8 cellular contexts compared by ENCODE assay signal in the genomic region with DNA sequence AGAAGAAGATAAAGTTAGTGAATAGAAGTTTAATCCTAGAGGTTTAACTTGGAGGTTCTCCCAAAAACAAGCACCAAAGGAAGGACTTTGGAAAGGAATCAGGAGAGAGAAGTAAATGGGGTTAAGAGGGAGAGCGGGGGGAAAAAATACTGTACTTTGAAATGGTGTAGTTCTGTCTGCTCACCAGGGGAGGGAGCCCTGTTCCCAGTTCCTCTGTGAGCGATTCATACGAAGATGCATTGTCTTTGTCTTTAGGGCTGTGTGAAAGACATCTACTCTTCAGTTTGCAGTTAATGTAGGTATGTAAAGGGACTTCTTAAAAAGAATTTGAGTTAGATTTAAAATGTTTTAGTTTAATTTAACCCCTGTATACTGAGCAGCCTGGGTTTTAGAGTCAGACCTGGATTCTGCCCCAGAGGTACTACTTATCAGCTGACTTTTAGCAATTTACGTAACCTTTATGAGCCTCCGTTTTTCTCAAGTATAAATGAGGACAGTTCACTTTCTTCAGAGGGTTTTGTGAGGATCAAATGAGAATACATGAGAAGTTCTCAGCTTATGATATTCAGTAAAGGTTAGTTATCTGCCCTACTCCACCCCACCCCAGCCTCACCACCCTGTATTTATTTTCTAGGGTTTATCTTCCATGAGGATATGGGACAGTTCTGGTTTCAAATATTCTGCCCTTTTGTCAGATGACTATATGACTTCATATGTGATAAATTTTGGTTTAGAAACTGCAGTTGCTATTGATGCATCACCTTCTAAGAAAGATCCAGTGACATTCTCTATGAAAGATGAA.
DNase-seq lines count a peak whose midpoint lies in the region; ATAC-seq lines count a peak whose summit lies in the region.

No MANE protein-coding gene starts in this region.

- intact Hi-C loops in right cardiac atrium (cut with DNase I), result loop anchor here (2.0 to 10.0 kb wide), 6 partner anchors 124 to 395 kb away; partner anchors contain the start of gene WDR25 (in 1 of the 4)

- no peak overlapping the region for H3K27ac ChIP-seq in right cardiac atrium (ENCODE audit: low read length)

- POLR2A ChIA-PET in T-cell (lab: Charles Lee), result no interaction called here

- H3K36me3 ChIP-seq in HAP-1 (replicated peaks), result no peaks in the 10 kb centered on the region

- no peak overlapping the region for H3K4me3 Mint-ChIP-seq in T-cell

- CTCF ChIA-PET in T-cell (lab: Charles Lee), result interaction anchor here (0.6 to 3.9 kb wide), 15 partner anchors 8 to 210 kb away, joined by 3 to 24 read pairs (median 5); partner anchors contain the start of gene DEGS2 (in 1 of the 2)

- in situ Hi-C loops in HAP-1 (cut with MboI; ENCODE audit: low sequenced_read_pairs), result loop anchor here (5.0 kb wide), 1 partner anchor 130 kb away; no protein-coding TSS in a partner anchor

- H3K4me1 ChIP-seq in HAP-1, result no peaks in the 10 kb centered on the region
- no peaks in the 10 kb centered on the region for H3K4me1 ChIP-seq in right cardiac atrium (ENCODE audit: control insufficient read depth, insufficient read depth, low read length)

- peak; percentile 69 for DNase-seq in Daoy (ENCODE audit: low read depth)
- DNase-seq in HAP-1 (ENCODE audit: low spot score in 2 of 2), result peak; percentile 68
- peak; percentile 45 for DNase-seq in NCI-H128 (lab: John Stamatoyannopoulos, UW; ENCODE audit: unreplicated experiment)
- peak; percentile 29 to 67 (median 52) for DNase-seq in T-cell
- DNase-seq in amniotic epithelial cell (ENCODE audit: low read depth), result peak; percentile 50
- DNase-seq in right cardiac atrium, result peak in 2 of 3 donors; percentile 45 to 53
- DNase-seq in smooth muscle cell of the brain vasculature (ENCODE audit: low read depth, low spot score), result peak; percentile 41
- no peak for DNase-seq in SHP77 treated with DMSO at 0.1 percent for 48 hours (lab: John Stamatoyannopoulos, UW)

- H3K9me3 ChIP-seq in HAP-1 (0 out of 2 replicates have a peak, but pooled peaks cover 3% of the 10 kb centered on the region), right cardiac atrium (ENCODE audit: control insufficient read depth, low read length) (no peaks in the 10 kb centered on the region)

- H3K27me3 ChIP-seq in HAP-1 (ENCODE audit: low read depth) (no peaks in the 10 kb centered on the region), right cardiac atrium (ENCODE audit: control insufficient read depth, insufficient read depth) (no peaks in the 10 kb centered on the region)

- peaks cover 8 to 14% (median 13%) of the 10 kb centered on the region in 3 donors for H3K4me1 Mint-ChIP-seq in T-cell

- peaks cover 5% of the 10 kb centered on the region for H3K36me3 Mint-ChIP-seq in T-cell

- H3K9me3 Mint-ChIP-seq in T-cell, result peaks cover 0 to 5% (median 0%) of the 10 kb centered on the region in 3 donors

- no peaks in the 10 kb centered on the region for H3K27me3 Mint-ChIP-seq in T-cell

- 23% methylated on average over 5 of the region's 5 CpGs for WGBS in right cardiac atrium

- H3K27ac Mint-ChIP-seq in T-cell, result no peak overlapping the region

- H3K4me3 ChIP-seq in HAP-1 (no peak overlapping the region), right cardiac atrium (ENCODE audit: low read length) (no peak overlapping the region)

- ATAC-seq in T-cell (replicated peaks in 1 of 4) (peak; percentile 94 to 95 (median 94)), right cardiac atrium (peak; percentile 88 to 89)
